In the genomic region with DNA sequence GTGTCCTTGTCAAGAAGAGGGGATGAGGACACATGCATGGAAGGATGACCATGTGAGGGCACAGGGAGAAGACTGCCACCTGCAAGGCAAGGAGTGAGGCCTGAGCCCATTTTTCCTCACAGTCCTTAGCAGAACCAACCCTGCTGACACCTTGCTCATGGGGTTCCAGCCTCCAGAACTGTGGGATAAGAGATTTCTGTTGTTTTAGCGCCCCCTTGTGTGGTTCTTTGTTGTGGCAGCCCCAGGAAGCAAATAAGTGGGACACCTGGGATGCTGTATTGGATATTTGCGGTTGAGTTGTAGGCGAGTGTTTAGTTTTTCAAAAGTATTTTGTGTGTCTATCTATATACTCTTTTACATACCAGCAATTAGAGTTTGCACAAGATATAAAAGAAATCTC, we compare ENCODE assay signal across 11 cellular contexts.
DNase-seq lines count a peak whose midpoint lies in the region; ATAC-seq and TF ChIP-seq lines count a peak whose summit lies in the region.
"Had no signal": no experiment of that assay in that cellular context is flagged by ENCODE, and none has a peak within 500 bp of the region (broad histone marks: within the 10 kb centered on the region; RNA-seq: fewer than 3 reads in every experiment).

No MANE protein-coding gene starts in this region.

- no peaks in the 10 kb centered on the region for H3K4me1 Mint-ChIP-seq in activated naive CD8-positive, alpha-beta T cell treated with anti-CD3 and anti-CD28 coated beads, Interleukin-2, amount 50 U/mL, for 24 hours
- H3K4me1 Mint-ChIP-seq in mesothelial cell of epicardium = peaks cover 46% of the 10 kb centered on the region

- H3K27ac ChIP-seq in right lobe of liver = no peak overlapping the region
- H3K27ac ChIP-seq in psoas muscle = no peak overlapping the region
- H3K27ac ChIP-seq: epithelial cell of prostate had no signal

- peak in 3 of 4 donors; percentile 5 to 43 (median 29) for TF ChIP-seq CTCF in right lobe of liver (IDR thresholded peaks at IDR 0.05)
- no peak for TF ChIP-seq CTCF in mesothelial cell of epicardium (IDR thresholded peaks at IDR 0.05; ENCODE audit: unreplicated experiment)
- TF ChIP-seq CTCF in psoas muscle (IDR thresholded peaks at IDR 0.05) = no peak

- H3K4me1 ChIP-seq in right lobe of liver (no peaks in the 10 kb centered on the region), psoas muscle (peaks cover 6% of the 10 kb centered on the region)

- no peaks in the 10 kb centered on the region for H3K9me3 Mint-ChIP-seq in activated naive CD8-positive, alpha-beta T cell treated with anti-CD3 and anti-CD28 coated beads, Interleukin-2, amount 50 U/mL, for 24 hours
- peaks cover 3% of the 10 kb centered on the region for H3K9me3 Mint-ChIP-seq in mesothelial cell of epicardium

- DNase-seq in NCI-H748 (lab: John Stamatoyannopoulos, UW; ENCODE audit: unreplicated experiment) = peak; percentile 8
- no peak for DNase-seq in NCI-H748 treated with DMSO at 0.1 percent for 48 hours (lab: John Stamatoyannopoulos, UW)
- peak; percentile 20 for DNase-seq in activated naive CD8-positive, alpha-beta T cell treated with anti-CD3 and anti-CD28 coated beads, Interleukin-2, amount 50 U/mL, for 24 hours
- no peak for DNase-seq in right lobe of liver
- DNase-seq in nucleus accumbens (lab: John Stamatoyannopoulos, UW) = no peak
- DNase-seq in mesothelial cell of epicardium (ENCODE audit: low spot score in 2 of 2, unreplicated experiment in 2 of 2) = no peak
- no peak for DNase-seq in psoas muscle
- DNase-seq: AML-193, mucosa of descending colon had no signal

- H3K9me3 ChIP-seq in right lobe of liver (peaks cover 0 to 3% (median 0%) of the 10 kb centered on the region in 4 donors), psoas muscle (no peaks in the 10 kb centered on the region)
- H3K9me3 ChIP-seq: mucosa of descending colon had no signal

- TF ChIP-seq RAD21 in Ishikawa (IDR thresholded peaks at IDR 0.05; ENCODE audit: low read depth) = peak; percentile 74

- H3K27me3 Mint-ChIP-seq in activated naive CD8-positive, alpha-beta T cell treated with anti-CD3 and anti-CD28 coated beads, Interleukin-2, amount 50 U/mL, for 24 hours = peaks cover 12% of the 10 kb centered on the region
- no peaks in the 10 kb centered on the region for H3K27me3 Mint-ChIP-seq in mesothelial cell of epicardium (ENCODE audit: low read depth)

- intact Hi-C loops in right lobe of liver (cut with DNase I) (no loop called here), psoas muscle (cut with DNase I) (no loop called here)

- 69% methylated on average over 3 of the region's 3 CpGs for WGBS in right lobe of liver (ENCODE audit: insufficient coverage, low coverage, low lambda C conversion rate, missing lambda C conversion rate)
- WGBS in psoas muscle, 3 donors = 75 to 85% (median 82%) methylated on average over 3 of the region's 3 CpGs

- no peaks in the 10 kb centered on the region for H3K36me3 ChIP-seq in right lobe of liver
- no peaks in the 10 kb centered on the region for H3K36me3 ChIP-seq in psoas muscle (ENCODE audit: insufficient read depth in 1 of 2, low read depth in 1 of 2)

- H3K4me3 Mint-ChIP-seq in activated naive CD8-positive, alpha-beta T cell treated with anti-CD3 and anti-CD28 coated beads, Interleukin-2, amount 50 U/mL, for 24 hours = no peak overlapping the region
- no peak overlapping the region for H3K4me3 Mint-ChIP-seq in mesothelial cell of epicardium

- TF ChIP-seq EP300 in Ishikawa (IDR thresholded peaks at IDR 0.05; ENCODE audit: borderline replicate concordance) = no peak

- no peak for TF ChIP-seq POLR2A in right lobe of liver (IDR thresholded peaks at IDR 0.05)

- no peak overlapping the region for H3K4me3 ChIP-seq in right lobe of liver
- H3K4me3 ChIP-seq in psoas muscle = no peak overlapping the region
- H3K4me3 ChIP-seq: mucosa of descending colon had no signal

- H3K27me3 ChIP-seq in right lobe of liver = no peaks in the 10 kb centered on the region
- no peaks in the 10 kb centered on the region for H3K27me3 ChIP-seq in psoas muscle (ENCODE audit: insufficient read depth in 3 of 3, low read length in 2 of 3)

- ATAC-seq in activated naive CD8-positive, alpha-beta T cell treated with anti-CD3 and anti-CD28 coated beads, Interleukin-2, amount 50 U/mL, for 24 hours = no peak
- ATAC-seq in right lobe of liver (peak in 1 of 4 donors; percentile 28), psoas muscle (no peak)
- ATAC-seq: mucosa of descending colon had no signal

- H3K36me3 Mint-ChIP-seq in activated naive CD8-positive, alpha-beta T cell treated with anti-CD3 and anti-CD28 coated beads, Interleukin-2, amount 50 U/mL, for 24 hours (ENCODE audit: low read depth) = no peaks in the 10 kb centered on the region
- H3K36me3 Mint-ChIP-seq in mesothelial cell of epicardium = no peaks in the 10 kb centered on the region

- H3K27ac Mint-ChIP-seq in activated naive CD8-positive, alpha-beta T cell treated with anti-CD3 and anti-CD28 coated beads, Interleukin-2, amount 50 U/mL, for 24 hours = no peak overlapping the region
- H3K27ac Mint-ChIP-seq in mesothelial cell of epicardium = no peak overlapping the region

TF ChIP-seq in Ishikawa, 13 proteins besides CTCF, POLR2A, EP300 and RAD21:
- TF ChIP-seq, protein P1, sequence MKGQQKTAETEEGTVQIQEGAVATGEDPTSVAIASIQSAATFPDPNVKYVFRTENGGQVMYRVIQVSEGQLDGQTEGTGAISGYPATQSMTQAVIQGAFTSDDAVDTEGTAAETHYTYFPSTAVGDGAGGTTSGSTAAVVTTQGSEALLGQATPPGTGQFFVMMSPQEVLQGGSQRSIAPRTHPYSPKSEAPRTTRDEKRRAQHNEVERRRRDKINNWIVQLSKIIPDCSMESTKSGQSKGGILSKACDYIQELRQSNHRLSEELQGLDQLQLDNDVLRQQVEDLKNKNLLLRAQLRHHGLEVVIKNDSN (IDR thresholded peaks at IDR 0.05) = no peak
- TF ChIP-seq, protein P2, sequence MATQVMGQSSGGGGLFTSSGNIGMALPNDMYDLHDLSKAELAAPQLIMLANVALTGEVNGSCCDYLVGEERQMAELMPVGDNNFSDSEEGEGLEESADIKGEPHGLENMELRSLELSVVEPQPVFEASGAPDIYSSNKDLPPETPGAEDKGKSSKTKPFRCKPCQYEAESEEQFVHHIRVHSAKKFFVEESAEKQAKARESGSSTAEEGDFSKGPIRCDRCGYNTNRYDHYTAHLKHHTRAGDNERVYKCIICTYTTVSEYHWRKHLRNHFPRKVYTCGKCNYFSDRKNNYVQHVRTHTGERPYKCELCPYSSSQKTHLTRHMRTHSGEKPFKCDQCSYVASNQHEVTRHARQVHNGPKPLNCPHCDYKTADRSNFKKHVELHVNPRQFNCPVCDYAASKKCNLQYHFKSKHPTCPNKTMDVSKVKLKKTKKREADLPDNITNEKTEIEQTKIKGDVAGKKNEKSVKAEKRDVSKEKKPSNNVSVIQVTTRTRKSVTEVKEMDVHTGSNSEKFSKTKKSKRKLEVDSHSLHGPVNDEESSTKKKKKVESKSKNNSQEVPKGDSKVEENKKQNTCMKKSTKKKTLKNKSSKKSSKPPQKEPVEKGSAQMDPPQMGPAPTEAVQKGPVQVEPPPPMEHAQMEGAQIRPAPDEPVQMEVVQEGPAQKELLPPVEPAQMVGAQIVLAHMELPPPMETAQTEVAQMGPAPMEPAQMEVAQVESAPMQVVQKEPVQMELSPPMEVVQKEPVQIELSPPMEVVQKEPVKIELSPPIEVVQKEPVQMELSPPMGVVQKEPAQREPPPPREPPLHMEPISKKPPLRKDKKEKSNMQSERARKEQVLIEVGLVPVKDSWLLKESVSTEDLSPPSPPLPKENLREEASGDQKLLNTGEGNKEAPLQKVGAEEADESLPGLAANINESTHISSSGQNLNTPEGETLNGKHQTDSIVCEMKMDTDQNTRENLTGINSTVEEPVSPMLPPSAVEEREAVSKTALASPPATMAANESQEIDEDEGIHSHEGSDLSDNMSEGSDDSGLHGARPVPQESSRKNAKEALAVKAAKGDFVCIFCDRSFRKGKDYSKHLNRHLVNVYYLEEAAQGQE (IDR thresholded peaks at IDR 0.05; ENCODE audit: low read depth) = no peak
- TF ChIP-seq FOXM1 (IDR thresholded peaks at IDR 0.05; ENCODE audit: borderline replicate concordance, low read depth) (no peak), TCF12 (IDR thresholded peaks at IDR 0.05; ENCODE audit: low read depth) (no peak), NFIC (IDR thresholded peaks at IDR 0.05) (no peak)

Comparison
In these comparisons a context has a peak if more than half of its experiments do, and no peak if none do; other contexts are left out.
1. DNase-seq: peak in NCI-H748 (single experiment) and activated naive CD8-positive, alpha-beta T cell treated with anti-CD3 and anti-CD28 coated beads, Interleukin-2, amount 50 U/mL, for 24 hours (single experiment); none in NCI-H748 treated with DMSO at 0.1 percent for 48 hours (single experiment), right lobe of liver (0 of 3), nucleus accumbens (0 of 56), mesothelial cell of epicardium (0 of 2) and psoas muscle (0 of 2).
2. CTCF ChIP-seq: peak in right lobe of liver (3 of 4); none in mesothelial cell of epicardium (single experiment) and psoas muscle (single experiment).